In the genomic region with DNA sequence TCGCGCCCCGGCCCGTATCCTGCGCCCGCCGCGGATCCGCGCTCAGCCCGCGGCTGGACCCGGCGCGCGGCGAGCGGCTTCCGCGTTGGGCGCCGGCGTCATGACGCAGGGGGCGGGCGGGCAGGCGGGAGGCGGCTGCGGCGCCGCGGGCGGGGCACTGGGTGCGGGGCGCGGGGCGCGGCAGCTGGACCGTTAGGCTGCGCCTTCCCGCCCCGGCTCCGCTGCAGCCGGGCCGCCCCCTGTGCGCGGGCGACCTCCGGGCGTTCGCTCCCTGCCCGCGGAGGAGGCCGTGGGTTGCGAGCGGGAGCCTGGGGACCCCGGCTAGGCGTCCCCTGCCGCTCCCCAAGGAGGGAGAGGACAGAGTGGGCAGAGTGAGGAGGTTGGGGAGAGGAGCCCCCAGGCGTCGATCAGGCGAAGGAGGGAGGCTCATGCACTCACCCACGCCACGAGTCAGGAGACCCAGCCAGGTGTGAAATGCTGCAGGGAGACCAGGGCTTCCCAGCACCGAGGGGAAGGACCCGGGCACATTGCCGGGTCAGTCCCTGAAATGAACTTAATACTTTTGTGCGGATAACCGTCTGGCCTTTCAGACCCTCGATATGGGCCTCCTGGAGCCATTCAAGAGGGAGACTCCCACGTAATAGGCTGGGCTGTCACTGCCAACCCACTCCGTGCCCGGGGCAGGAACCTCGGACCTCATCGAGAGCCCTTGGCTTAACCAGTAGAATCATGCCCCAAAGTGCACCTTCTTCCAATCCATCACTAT, we compare ENCODE assay signal across 8 cellular contexts. TPM values are rescaled to one million over a fixed set of nuclear protein-coding genes. Genes with fewer than 3 reads are reported as not detected.
DNase-seq lines count a peak whose midpoint lies in the region; ATAC-seq and TF ChIP-seq lines count a peak whose summit lies in the region.

A gene (minus strand): TSS at position 55 of the 766 bp plus-strand sequence. CDS start 252 bp downstream, outside the sequence.

- no peak for TF ChIP-seq EP300 in stomach (IDR thresholded peaks at IDR 0.05)

- H3K4me1 ChIP-seq in foreskin keratinocyte (peaks cover 6% of the 10 kb centered on the region), stomach (peaks cover 0 to 40% (median 24%) of the 10 kb centered on the region in 4 donors)

- peaks cover 23% of the 10 kb centered on the region for H3K36me3 Mint-ChIP-seq in CD4-positive, alpha-beta T cell (ENCODE audit: low read depth)
- H3K36me3 Mint-ChIP-seq in neural crest cell (ENCODE audit: low read depth) = no peaks in the 10 kb centered on the region

- POLR2A ChIA-PET in CD4-positive, alpha-beta T cell (lab: Charles Lee) = interaction anchor here (0.8 to 4.2 kb wide), 17 partner anchors 10 to 278 kb away, joined by 3 to 53 read pairs (median 7); no protein-coding TSS in a partner anchor
- POLR2A ChIA-PET in RWPE1 (lab: Yijun Ruan, JAX; ENCODE audit: low non-redundant PET) = no interaction called here

- H3K4me3 ChIP-seq in stomach = peak within 1 kb of the TSS; percentile 77 to 99 (median 92)

- peak within 1 kb of the TSS; percentile 96 for H3K4me3 Mint-ChIP-seq in CD4-positive, alpha-beta T cell
- H3K4me3 Mint-ChIP-seq in neural crest cell = peak within 1 kb of the TSS; percentile 91

- peak within 1 kb of the TSS; percentile 88 for H3K27ac Mint-ChIP-seq in CD4-positive, alpha-beta T cell
- no peak within 1 kb of the TSS for H3K27ac Mint-ChIP-seq in neural crest cell (ENCODE audit: unreplicated experiment)

- H3K27me3 Mint-ChIP-seq in CD4-positive, alpha-beta T cell = no peaks in the 10 kb centered on the region
- H3K27me3 Mint-ChIP-seq in neural crest cell (ENCODE audit: low read depth) = peaks cover 21% of the 10 kb centered on the region

- H3K9me3 ChIP-seq in CD4-positive, alpha-beta T cell (ENCODE audit: control insufficient read depth, low read length) = no peaks in the 10 kb centered on the region
- no peaks in the 10 kb centered on the region for H3K9me3 ChIP-seq in stomach

- H3K9me3 Mint-ChIP-seq in CD4-positive, alpha-beta T cell = no peaks in the 10 kb centered on the region
- H3K9me3 Mint-ChIP-seq in neural crest cell = no peaks in the 10 kb centered on the region

- H3K27me3 ChIP-seq in CD4-positive, alpha-beta T cell (ENCODE audit: control insufficient read depth, insufficient read depth, low read length) = no peaks in the 10 kb centered on the region
- H3K27me3 ChIP-seq in foreskin keratinocyte (peaks cover 3% of the 10 kb centered on the region), stomach (no peaks in the 10 kb centered on the region)

- 9 to 40% (median 12%) methylated on average over 17 to 75 of the region's 75 CpGs for WGBS in stomach, 5 donors

- no peak for TF ChIP-seq CTCF in CD4-positive, alpha-beta T cell (IDR thresholded peaks at IDR 0.05)
- TF ChIP-seq CTCF in RWPE1 (conservative IDR thresholded peaks at IDR 0.05; ENCODE audit: low read depth) (no peak), foreskin keratinocyte (conservative IDR thresholded peaks at IDR 0.05) (no peak), neural crest cell (conservative IDR thresholded peaks at IDR 0.05) (no peak), stomach (IDR thresholded peaks at IDR 0.05) (no peak)

- ATAC-seq in CD4-positive, alpha-beta T cell (ENCODE audit: poor library complexity) = peak; percentile 77
- ATAC-seq in GM19324 (IDR thresholded peaks at IDR 0.05; ENCODE audit: low FRiP score, unreplicated experiment) (peak; percentile 83), HG03442 (IDR thresholded peaks at IDR 0.05; ENCODE audit: unreplicated experiment) (peak; percentile 67), foreskin keratinocyte (peak; percentile 93)

- CTCF ChIA-PET in CD4-positive, alpha-beta T cell (lab: Charles Lee) = interaction anchor here (1.3 to 1.5 kb wide), 2 partner anchors 10 to 88 kb away, joined by 3 read pairs; no protein-coding TSS in a partner anchor
- CTCF ChIA-PET in RWPE1 (lab: Yijun Ruan, JAX) = no interaction called here

- H3K36me3 ChIP-seq in stomach = no peaks in the 10 kb centered on the region

- peaks cover 38% of the 10 kb centered on the region for H3K4me1 Mint-ChIP-seq in CD4-positive, alpha-beta T cell (ENCODE audit: low read depth)
- peaks cover 16% of the 10 kb centered on the region for H3K4me1 Mint-ChIP-seq in neural crest cell

- DNase-seq in CD4-positive, alpha-beta T cell = peak; percentile 56 to 83 (median 67)
- peak; percentile 69 for DNase-seq in RWPE1 (ENCODE audit: low spot score)
- peak; percentile 55 for DNase-seq in activated gamma-delta T cell treated with anti-CD3 and anti-CD28 coated beads, Interleukin-2, amount 50 U/mL, for 16 hours (ENCODE audit: low read depth)
- peak in 1 of 2 donors; percentile 7 for DNase-seq in foreskin keratinocyte
- peak; percentile 50 for DNase-seq in neural crest cell (ENCODE audit: low read depth, low spot score)
- DNase-seq in stomach = peak; percentile 82

- no peak for TF ChIP-seq POLR2A in stomach (IDR thresholded peaks at IDR 0.05)

- peak within 1 kb of the TSS; percentile 86 for H3K27ac ChIP-seq in CD4-positive, alpha-beta T cell (ENCODE audit: low read depth, low read length)
- H3K27ac ChIP-seq in RWPE1 (peak within 1 kb of the TSS; percentile 76), foreskin keratinocyte (no peak within 1 kb of the TSS), stomach (peak within 1 kb of the TSS; percentile 85 to 94 (median 89))

- intact Hi-C loops in CD4-positive, alpha-beta T cell (cut with DNase I, micrococcal nuclease) = loop anchor here (1.0 to 10.0 kb wide), 4 partner anchors 102 to 390 kb away; a partner anchor contains a TSS
- intact Hi-C loops in stomach (cut with DNase I; ENCODE audit: low total_unique reads) = no loop called here

RNA-seq across cellular contexts. Expression of the gene that starts here (rescaled TPM):
- total RNA-seq in CD4-positive, alpha-beta T cell = 10 to 100 TPM; 75.4 to 87.2 TPM
- total RNA-seq in foreskin keratinocyte (15.1 and 16.0 TPM in 2 replicates), neural crest cell (25.4 and 28.7 TPM in 2 replicates), stomach (10 to 100 TPM in 4 of 5 donors, 1 to 10 TPM in 1; 6.7 to 61.3 (median 18.3) TPM)
- polyA plus RNA-seq in foreskin keratinocyte (6.3 and 6.7 TPM in 2 replicates), stomach (10 to 100 TPM in 1 of 3 donors, 1 to 10 TPM in 2; 8.0 to 12.1 (median 9.4) TPM)
